Comparison of ENCODE assay signal across 8 cellular contexts in genomic region chr1:3898994-3899775, GRCh38. TPM values are rescaled to one million over a fixed set of nuclear protein-coding genes. Genes with fewer than 3 reads are reported as not detected.
DNase-seq lines count a peak whose midpoint lies in the region; ATAC-seq, FAIRE-seq and TF ChIP-seq lines count a peak whose summit lies in the region.

No MANE protein-coding gene starts in this region.

- no peak for FAIRE-seq in kidney (lab: Jason Lieb, UNC)

- H4K20me1 ChIP-seq in BLaER1: peaks cover 47% of the 10 kb centered on the region

- peak overlapping the region; percentile 97 for H3K4me2 ChIP-seq in BLaER1

- no peaks in the 10 kb centered on the region for H3K27me3 Mint-ChIP-seq in activated naive CD8-positive, alpha-beta T cell treated with anti-CD3 and anti-CD28 coated beads, Interleukin-2, amount 10 ng/mL, durations not matched to agents 7 days and 5 days

- peaks cover 32% of the 10 kb centered on the region for H3K36me3 ChIP-seq in BLaER1
- H3K36me3 ChIP-seq in kidney (ENCODE audit: control insufficient read depth in 1 of 2, insufficient read depth in 2 of 2, low read length in 2 of 2): peaks cover 0 to 6% of the 10 kb centered on the region in 2 donors
- no peaks in the 10 kb centered on the region for H3K36me3 ChIP-seq in thoracic aorta

- H3K9me3 ChIP-seq in BLaER1: peaks cover 11% of the 10 kb centered on the region
- peaks cover 0 to 5% of the 10 kb centered on the region in 2 donors for H3K9me3 ChIP-seq in kidney (ENCODE audit: control insufficient read depth in 1 of 2, low read length in 2 of 2)
- H3K9me3 ChIP-seq in thoracic aorta: peaks cover 6% of the 10 kb centered on the region

- ATAC-seq in activated naive CD8-positive, alpha-beta T cell treated with anti-CD3 and anti-CD28 coated beads, Interleukin-2, amount 10 ng/mL, durations not matched to agents 7 days and 5 days (ENCODE audit: low read depth): no peak
- ATAC-seq in thoracic aorta (ENCODE audit: insufficient number of reproducible peaks, low FRiP score, low read depth): no peak
- no peak for ATAC-seq in HG03196 (IDR thresholded peaks at IDR 0.05; ENCODE audit: unreplicated experiment)
- ATAC-seq in GM21528 (IDR thresholded peaks at IDR 0.05; ENCODE audit: low FRiP score, unreplicated experiment): no peak

- peaks cover 5% of the 10 kb centered on the region for H3K9me3 Mint-ChIP-seq in activated naive CD8-positive, alpha-beta T cell treated with anti-CD3 and anti-CD28 coated beads, Interleukin-2, amount 10 ng/mL, durations not matched to agents 7 days and 5 days

- intact Hi-C loops in kidney (cut with DNase I): no loop called here

- no peak for TF ChIP-seq CTCF in HFF-Myc (IDR thresholded peaks at IDR 0.05; ENCODE audit: low read depth, low read length, missing control alignments)
- no peak for TF ChIP-seq CTCF in kidney (IDR thresholded peaks at IDR 0.05; ENCODE audit: borderline replicate concordance, extremely low read depth, insufficient read depth)
- no peak for TF ChIP-seq CTCF in thoracic aorta (IDR thresholded peaks at IDR 0.05)

- peak overlapping the region; percentile 93 for H3K9ac ChIP-seq in BLaER1
- H3K9ac ChIP-seq in kidney (ENCODE audit: low read length in 2 of 2): peak overlapping the region; percentile 82 to 83

- peak overlapping the region; percentile 97 for H3K4me3 Mint-ChIP-seq in activated naive CD8-positive, alpha-beta T cell treated with anti-CD3 and anti-CD28 coated beads, Interleukin-2, amount 10 ng/mL, durations not matched to agents 7 days and 5 days

- peaks cover 44% of the 10 kb centered on the region for H3K4me1 Mint-ChIP-seq in activated naive CD8-positive, alpha-beta T cell treated with anti-CD3 and anti-CD28 coated beads, Interleukin-2, amount 10 ng/mL, durations not matched to agents 7 days and 5 days

- POLR2A ChIA-PET in activated naive CD8-positive, alpha-beta T cell treated with anti-CD3 and anti-CD28 coated beads, Interleukin-2, amount 10 ng/mL, durations not matched to agents 7 days and 5 days (lab: Charles Lee): interaction anchor here (1.2 to 6.3 kb wide), 3 partner anchors 9 to 103 kb away, joined by 3 to 64 read pairs (median 8); partner anchors contain the start of genes CEP104, DFFB and LRRC47

- no peak for DNase-seq in HFF-Myc (ENCODE audit: extremely low read depth, low read depth)
- no peak for DNase-seq in activated naive CD8-positive, alpha-beta T cell treated with anti-CD3 and anti-CD28 coated beads, Interleukin-2, amount 10 ng/mL, durations not matched to agents 7 days and 5 days
- DNase-seq in kidney: peak; percentile 58
- DNase-seq in thoracic aorta (ENCODE audit: low spot score): no peak
- DNase-seq in stimulated activated CD4-positive, alpha-beta T cell treated with anti-CD3 and anti-CD28 coated beads, Interleukin-4, amount 100 ng/mL, for 24 hours: no peak

- H3K27me3 ChIP-seq in BLaER1 (no peaks in the 10 kb centered on the region), thoracic aorta (replicated peaks; ENCODE audit: insufficient read depth) (no peaks in the 10 kb centered on the region)

- peak overlapping the region; percentile 93 for H3K27ac Mint-ChIP-seq in activated naive CD8-positive, alpha-beta T cell treated with anti-CD3 and anti-CD28 coated beads, Interleukin-2, amount 10 ng/mL, durations not matched to agents 7 days and 5 days

- H3K4me3 ChIP-seq in BLaER1 (peak overlapping the region; percentile 96), HFF-Myc (replicated peaks; ENCODE audit: low read depth, low read length) (peak overlapping the region; percentile 71), kidney (ENCODE audit: low read length in 2 of 2) (peak overlapping the region; percentile 78 to 87), thoracic aorta (peak overlapping the region; percentile 99)

- H3K4me1 ChIP-seq in BLaER1 (peaks cover 37% of the 10 kb centered on the region), kidney (ENCODE audit: control insufficient read depth in 1 of 2, insufficient read depth in 1 of 2, low read depth in 1 of 2, low read length in 2 of 2) (peaks cover 11 to 25% of the 10 kb centered on the region in 2 donors), thoracic aorta (ENCODE audit: control insufficient read depth in 1 of 2, low read depth in 2 of 2) (peaks cover 7 to 10% of the 10 kb centered on the region in 2 donors)

- peak overlapping the region; percentile 95 for H3K27ac ChIP-seq in BLaER1
- H3K27ac ChIP-seq in kidney (ENCODE audit: low read depth in 2 of 2, low read length in 2 of 2): peak overlapping the region in 1 of 2 donors; percentile 96
- peak overlapping the region; percentile 87 to 98 for H3K27ac ChIP-seq in thoracic aorta

- H3K36me3 Mint-ChIP-seq in activated naive CD8-positive, alpha-beta T cell treated with anti-CD3 and anti-CD28 coated beads, Interleukin-2, amount 10 ng/mL, durations not matched to agents 7 days and 5 days: peaks cover 17% of the 10 kb centered on the region

RNA-seq across cellular contexts. Expression of gene C1orf174, which starts 0.9 kb away (rescaled TPM):
- total RNA-seq in activated naive CD8-positive, alpha-beta T cell treated with anti-CD3 and anti-CD28 coated beads, Interleukin-2, amount 10 ng/mL, durations not matched to agents 7 days and 5 days: 10 to 100 TPM; 31.1 to 34.4 TPM
- total RNA-seq in kidney (16.8 TPM), thoracic aorta (10 to 100 TPM; 15.3 to 19.0 TPM)
- 15.9 TPM for polyA plus RNA-seq in kidney (ENCODE audit: insufficient read depth, low read depth, low replicate concordance)

RNA-seq across cellular contexts. Expression of gene DFFB, which starts 41.9 kb away (rescaled TPM):
- total RNA-seq in activated naive CD8-positive, alpha-beta T cell treated with anti-CD3 and anti-CD28 coated beads, Interleukin-2, amount 10 ng/mL, durations not matched to agents 7 days and 5 days: 10 to 100 TPM; 14.3 to 15.8 TPM
- total RNA-seq in kidney (8.2 TPM), thoracic aorta (10 to 100 TPM in 1 of 2 donors, 1 to 10 TPM in 1; 7.8 to 20.2 TPM)
- polyA plus RNA-seq in kidney (ENCODE audit: insufficient read depth, low read depth, low replicate concordance): 5.6 TPM

RNA-seq across cellular contexts. Expression of gene CEP104, which starts 42.2 kb away (rescaled TPM):
- total RNA-seq in activated naive CD8-positive, alpha-beta T cell treated with anti-CD3 and anti-CD28 coated beads, Interleukin-2, amount 10 ng/mL, durations not matched to agents 7 days and 5 days: 10 to 100 TPM; 44.6 to 46.9 TPM
- 51.2 TPM for total RNA-seq in kidney
- polyA plus RNA-seq in kidney (ENCODE audit: insufficient read depth, low read depth, low replicate concordance): 11.1 TPM
- 10 to 100 TPM; 27.3 to 59.2 TPM for total RNA-seq in thoracic aorta
